Comparison of ENCODE assay signal across 21 cellular contexts in genomic region chr2:178891959-178892485, GRCh38.
A peak's percentile ranks its signal among the peaks of the same experiment; 100 is the strongest.
DNase-seq lines count a peak whose midpoint lies in the region; ATAC-seq and TF ChIP-seq lines count a peak whose summit lies in the region.
"Had no signal": no experiment of that assay in that cellular context is flagged by ENCODE, and none has a peak within 500 bp of the region (broad histone marks: within the 10 kb centered on the region; RNA-seq: fewer than 3 reads in every experiment).

No MANE protein-coding gene starts in this region.

- no peaks in the 10 kb centered on the region for H3K79me2 ChIP-seq in SK-N-SH (ENCODE audit: insufficient read depth)

- H3K27ac Mint-ChIP-seq in brain = peak overlapping the region in 3 of 5 experiments; percentile 25 to 38 (median 28)
- H3K27ac Mint-ChIP-seq in activated CD4-positive, alpha-beta memory T cell treated with anti-CD3 and anti-CD28 coated beads, Interleukin-2, amount 10 ng/mL, durations not matched to agents 7 days and 5 days = no peak overlapping the region
- H3K27ac Mint-ChIP-seq: activated naive CD8-positive, alpha-beta T cell treated with anti-CD3 and anti-CD28 coated beads, Interleukin-2, amount 50 U/mL, for 24 hours; activated T-cell treated with anti-CD3 and anti-CD28 coated beads, Interleukin-2, amount 50 U/mL, for 24 hours; CD4-positive, alpha-beta T cell; nephron; T-helper 1 cell treated with Interleukin-12 subunit alpha and Interleukin-12 subunit beta and Interleukin-4 antibody, amounts not matched to agents 30 μg/mL and 1 μg/mL, for 36 hours had no signal

- H3F3A ChIP-seq in SK-N-SH (replicated peaks; ENCODE audit: insufficient read depth) = no peaks in the 10 kb centered on the region

- no peak overlapping the region for H3K4me3 Mint-ChIP-seq in brain
- no peak overlapping the region for H3K4me3 Mint-ChIP-seq in activated CD4-positive, alpha-beta memory T cell treated with anti-CD3 and anti-CD28 coated beads, Interleukin-2, amount 10 ng/mL, durations not matched to agents 7 days and 5 days
- H3K4me3 Mint-ChIP-seq: activated naive CD8-positive, alpha-beta T cell treated with anti-CD3 and anti-CD28 coated beads, Interleukin-2, amount 50 U/mL, for 24 hours; activated T-cell treated with anti-CD3 and anti-CD28 coated beads, Interleukin-2, amount 50 U/mL, for 24 hours; CD4-positive, alpha-beta T cell; central memory CD8-positive, alpha-beta T cell; nephron; T-helper 1 cell treated with Interleukin-12 subunit alpha and Interleukin-12 subunit beta and Interleukin-4 antibody, amounts not matched to agents 30 μg/mL and 1 μg/mL, for 36 hours had no signal

- no peaks in the 10 kb centered on the region for H3K36me3 Mint-ChIP-seq in brain
- no peaks in the 10 kb centered on the region for H3K36me3 Mint-ChIP-seq in activated CD4-positive, alpha-beta memory T cell treated with anti-CD3 and anti-CD28 coated beads, Interleukin-2, amount 10 ng/mL, durations not matched to agents 7 days and 5 days (ENCODE audit: low read depth)

- peaks cover 59% of the 10 kb centered on the region for H3K4me1 Mint-ChIP-seq in brain
- no peaks in the 10 kb centered on the region for H3K4me1 Mint-ChIP-seq in activated CD4-positive, alpha-beta memory T cell treated with anti-CD3 and anti-CD28 coated beads, Interleukin-2, amount 10 ng/mL, durations not matched to agents 7 days and 5 days
- H3K4me1 Mint-ChIP-seq: activated naive CD8-positive, alpha-beta T cell treated with anti-CD3 and anti-CD28 coated beads, Interleukin-2, amount 50 U/mL, for 24 hours; central memory CD8-positive, alpha-beta T cell had no signal

- no peak overlapping the region for H3K4me3 ChIP-seq in SK-N-SH (ENCODE audit: low read depth in 2 of 2, low read length in 1 of 2)
- H3K4me3 ChIP-seq in heart right ventricle = no peak overlapping the region
- H3K4me3 ChIP-seq in psoas muscle = peak overlapping the region; percentile 32
- H3K4me3 ChIP-seq: GM23248, lower lobe of right lung, ovary, SK-N-MC, stomach, uterus had no signal

- intact Hi-C loops in heart right ventricle (cut with DNase I) = no loop called here
- intact Hi-C loops in psoas muscle (cut with DNase I) = no loop called here

- H3K9me2 ChIP-seq in SK-N-SH = no peaks in the 10 kb centered on the region

- no peak for TF ChIP-seq EP300 in SK-N-SH (IDR thresholded peaks at IDR 0.05; ENCODE audit: borderline replicate concordance in 1 of 2, low read depth in 1 of 2, low read length in 1 of 2)

- H4K20me1 ChIP-seq in SK-N-SH (ENCODE audit: insufficient read depth) = no peaks in the 10 kb centered on the region

- WGBS in SK-N-SH (ENCODE audit: low lambda C conversion rate) = 78% methylated on average over 5 of the region's 5 CpGs
- WGBS in heart right ventricle, 2 donors = 57 to 65% methylated on average over 5 of the region's 5 CpGs
- 43 to 70% (median 45%) methylated on average over 5 of the region's 5 CpGs for WGBS in psoas muscle, 3 donors

- H3K27ac ChIP-seq in SK-N-SH (ENCODE audit: low read depth in 2 of 2, low read length in 1 of 2) (no peak overlapping the region), heart right ventricle (peak overlapping the region in 8 of 10 donors; percentile 4 to 73 (median 39)), psoas muscle (peak overlapping the region; percentile 84)
- H3K27ac ChIP-seq: foreskin keratinocyte, GM23248, lower lobe of right lung, ovary, SK-N-MC, stomach, uterus had no signal

- DNase-seq in SK-N-SH (no peak), heart right ventricle (no peak), psoas muscle (no peak), DMS153 treated with DMSO at 0.1 percent for 48 hours (lab: John Stamatoyannopoulos, UW; ENCODE audit: unreplicated experiment) (no peak), A172 (ENCODE audit: low spot score) (no peak)
- no peak for DNase-seq in activated CD4-positive, alpha-beta memory T cell treated with anti-CD3 and anti-CD28 coated beads, Interleukin-2, amount 10 ng/mL, durations not matched to agents 7 days and 5 days
- DNase-seq: lower lobe of right lung had no signal

- H2AFZ ChIP-seq in SK-N-SH (ENCODE audit: low read depth) = 0 out of 2 replicates have a peak overlapping the region, but pooled peaks have one; percentile 12
- H2AFZ ChIP-seq: GM23248 had no signal

- H3K4me2 ChIP-seq in SK-N-SH = no peak overlapping the region

- TF ChIP-seq RAD21 in SK-N-SH (IDR thresholded peaks at IDR 0.05; ENCODE audit: low read length) = no peak

- TF ChIP-seq CTCF in SK-N-SH (IDR thresholded peaks at IDR 0.05) = no peak
- no peak for TF ChIP-seq CTCF in brain (conservative IDR thresholded peaks at IDR 0.05)
- no peak for TF ChIP-seq CTCF in heart right ventricle (IDR thresholded peaks at IDR 0.05)
- no peak for TF ChIP-seq CTCF in psoas muscle (IDR thresholded peaks at IDR 0.05)

- H3K9ac ChIP-seq in SK-N-SH = no peak overlapping the region
- H3K9ac ChIP-seq: GM23248 had no signal

- CTCF ChIA-PET in SK-N-SH (lab: Yijun Ruan, JAX) = interaction anchor here (0.6 to 3.9 kb wide), 25 partner anchors 8 to 238 kb away, joined by 3 to 18 read pairs (median 7); no protein-coding TSS in a partner anchor
- CTCF ChIA-PET in activated CD4-positive, alpha-beta memory T cell treated with anti-CD3 and anti-CD28 coated beads, Interleukin-2, amount 10 ng/mL, durations not matched to agents 7 days and 5 days (lab: Charles Lee) = interaction anchor here (0.7 to 2.1 kb wide), 8 partner anchors 8 to 266 kb away, joined by 3 to 14 read pairs (median 6); no protein-coding TSS in a partner anchor

- no peaks in the 10 kb centered on the region for H3K27me3 Mint-ChIP-seq in brain
- H3K27me3 Mint-ChIP-seq in activated CD4-positive, alpha-beta memory T cell treated with anti-CD3 and anti-CD28 coated beads, Interleukin-2, amount 10 ng/mL, durations not matched to agents 7 days and 5 days = peaks cover 4% of the 10 kb centered on the region
- H3K27me3 Mint-ChIP-seq: activated naive CD8-positive, alpha-beta T cell treated with anti-CD3 and anti-CD28 coated beads, Interleukin-2, amount 50 U/mL, for 24 hours; activated T-cell treated with anti-CD3 and anti-CD28 coated beads, Interleukin-2, amount 50 U/mL, for 24 hours; CD4-positive, alpha-beta T cell; central memory CD8-positive, alpha-beta T cell had no signal

- H3K9me3 ChIP-seq in SK-N-SH = no peaks in the 10 kb centered on the region
- H3K9me3 ChIP-seq in heart right ventricle = no peaks in the 10 kb centered on the region
- H3K9me3 ChIP-seq in psoas muscle = no peaks in the 10 kb centered on the region
- H3K9me3 ChIP-seq: lower lobe of right lung, ovary, stomach, uterus had no signal

- H3K27me3 ChIP-seq in SK-N-SH (ENCODE audit: insufficient read depth) (no peaks in the 10 kb centered on the region), heart right ventricle (no peaks in the 10 kb centered on the region), psoas muscle (ENCODE audit: insufficient read depth in 3 of 3, low read length in 2 of 3) (no peaks in the 10 kb centered on the region)
- H3K27me3 ChIP-seq: ovary, stomach, uterus had no signal

- peaks cover 0 to 8% of the 10 kb centered on the region in 2 experiments for H3K4me1 ChIP-seq in SK-N-SH (ENCODE audit: control insufficient read depth in 1 of 2, insufficient read depth in 2 of 2, low read depth in 1 of 2, low read length in 1 of 2)
- peaks cover 0 to 67% (median 22%) of the 10 kb centered on the region in 9 donors for H3K4me1 ChIP-seq in heart right ventricle
- peaks cover 77% of the 10 kb centered on the region for H3K4me1 ChIP-seq in psoas muscle
- H3K4me1 ChIP-seq: foreskin keratinocyte, lower lobe of right lung, uterus had no signal

- H3K36me3 ChIP-seq in SK-N-SH (replicated peaks in 1 of 2; ENCODE audit: control insufficient read depth in 1 of 2, insufficient read depth in 2 of 2, low read length in 1 of 2) (no peaks in the 10 kb centered on the region), heart right ventricle (peaks cover 0 to 7% (median 0%) of the 10 kb centered on the region in 9 donors), psoas muscle (ENCODE audit: insufficient read depth in 1 of 2, low read depth in 1 of 2) (no peaks in the 10 kb centered on the region)
- H3K36me3 ChIP-seq: lower lobe of right lung, ovary, stomach, uterus had no signal

- ATAC-seq in SK-N-SH treated with all-trans-retinoic acid at 6 μM for 48 hours = no peak
- ATAC-seq in heart right ventricle = peak in 6 of 8 donors; percentile 56 to 79 (median 63)
- peak; percentile 21 to 54 (median 46) for ATAC-seq in psoas muscle

- POLR2A ChIA-PET in SK-N-SH (lab: Yijun Ruan, JAX) = no interaction called here
- POLR2A ChIA-PET in activated CD4-positive, alpha-beta memory T cell treated with anti-CD3 and anti-CD28 coated beads, Interleukin-2, amount 10 ng/mL, durations not matched to agents 7 days and 5 days (lab: Charles Lee) = no interaction called here

- H3K9me3 Mint-ChIP-seq in brain = no peaks in the 10 kb centered on the region
- no peaks in the 10 kb centered on the region for H3K9me3 Mint-ChIP-seq in activated CD4-positive, alpha-beta memory T cell treated with anti-CD3 and anti-CD28 coated beads, Interleukin-2, amount 10 ng/mL, durations not matched to agents 7 days and 5 days
- H3K9me3 Mint-ChIP-seq: activated naive CD8-positive, alpha-beta T cell treated with anti-CD3 and anti-CD28 coated beads, Interleukin-2, amount 50 U/mL, for 24 hours; activated T-cell treated with anti-CD3 and anti-CD28 coated beads, Interleukin-2, amount 50 U/mL, for 24 hours; CD4-positive, alpha-beta T cell; central memory CD8-positive, alpha-beta T cell; nephron; T-helper 1 cell treated with Interleukin-12 subunit alpha and Interleukin-12 subunit beta and Interleukin-4 antibody, amounts not matched to agents 30 μg/mL and 1 μg/mL, for 36 hours had no signal

TF ChIP-seq in SK-N-SH, 30 proteins besides CTCF, POLR2A, EP300 and RAD21 (continues in another document):
- TF ChIP-seq USF2 (IDR thresholded peaks at IDR 0.05; ENCODE audit: borderline replicate concordance, low read depth, low read length) (no peak), MXI1 (IDR thresholded peaks at IDR 0.05; ENCODE audit: low read depth, low read length) (no peak)

TF ChIP-seq in SK-N-SH treated with all-trans-retinoic acid at 6 μM for 48 hours, 23 proteins besides CTCF, POLR2A, EP300 and RAD21 (continues in another document):
- TF ChIP-seq, protein P1, sequence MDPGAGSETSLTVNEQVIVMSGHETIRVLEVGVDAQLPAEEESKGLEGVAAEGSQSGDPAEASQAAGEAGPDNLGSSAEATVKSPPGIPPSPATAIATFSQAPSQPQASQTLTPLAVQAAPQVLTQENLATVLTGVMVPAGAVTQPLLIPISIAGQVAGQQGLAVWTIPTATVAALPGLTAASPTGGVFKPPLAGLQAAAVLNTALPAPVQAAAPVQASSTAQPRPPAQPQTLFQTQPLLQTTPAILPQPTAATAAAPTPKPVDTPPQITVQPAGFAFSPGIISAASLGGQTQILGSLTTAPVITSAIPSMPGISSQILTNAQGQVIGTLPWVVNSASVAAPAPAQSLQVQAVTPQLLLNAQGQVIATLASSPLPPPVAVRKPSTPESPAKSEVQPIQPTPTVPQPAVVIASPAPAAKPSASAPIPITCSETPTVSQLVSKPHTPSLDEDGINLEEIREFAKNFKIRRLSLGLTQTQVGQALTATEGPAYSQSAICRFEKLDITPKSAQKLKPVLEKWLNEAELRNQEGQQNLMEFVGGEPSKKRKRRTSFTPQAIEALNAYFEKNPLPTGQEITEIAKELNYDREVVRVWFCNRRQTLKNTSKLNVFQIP (CRISPR knock-in tag; IDR thresholded peaks at IDR 0.05; ENCODE audit: borderline replicate concordance, low read depth) = no peak
- no peak for TF ChIP-seq ZC3H10 (CRISPR knock-in tag; IDR thresholded peaks at IDR 0.05)
- no peak for TF ChIP-seq PPARA (CRISPR knock-in tag; IDR thresholded peaks at IDR 0.05; ENCODE audit: borderline replicate concordance)
- no peak for TF ChIP-seq ZNF8 (CRISPR knock-in tag; IDR thresholded peaks at IDR 0.05)

Comparison
In these comparisons a context has a peak if more than half of its experiments do, and no peak if none do; other contexts are left out.
1. H3K27ac ChIP-seq: peak in heart right ventricle (8 of 10) and psoas muscle (single experiment); none in SK-N-SH (0 of 2).